9 cellular contexts compared by ENCODE assay signal in genomic region chr12:12358528-12358927, GRCh38. TPM values are rescaled to one million over a fixed set of nuclear protein-coding genes. Genes with fewer than 3 reads are reported as not detected.
DNase-seq lines count a peak whose midpoint lies in the region; ATAC-seq, FAIRE-seq and TF ChIP-seq lines count a peak whose summit lies in the region.
"Had no signal": no experiment of that assay in that cellular context is flagged by ENCODE, and none has a peak within 500 bp of the region (broad histone marks: within the 10 kb centered on the region; RNA-seq: fewer than 3 reads in every experiment).

No MANE protein-coding gene starts in this region.

- H3K4me3 ChIP-seq in SU-DHL-6 (ENCODE audit: insufficient read depth, low read length, poor library complexity, severe bottlenecking) (peak overlapping the region; percentile 63), fibroblast of pulmonary artery (replicated peaks; ENCODE audit: low read depth, low read length) (peak overlapping the region; percentile 86), spleen (peak overlapping the region in 3 of 8 donors; percentile 53 to 75 (median 62)), mesendoderm (ENCODE audit: low read length) (no peak overlapping the region)

- intact Hi-C loops in spleen (cut with DNase I; ENCODE audit: low total_unique reads) = no loop called here

- DNase-seq in GM12891 (ENCODE audit: insufficient read length, low spot score) = no peak
- DNase-seq in fibroblast of pulmonary artery (ENCODE audit: low read depth) = no peak
- DNase-seq in spleen = no peak
- DNase-seq in HCEC 1CT = no peak
- DNase-seq in mesendoderm = no peak
- DNase-seq in SHP77 treated with DMSO at 0.1 percent for 48 hours (lab: John Stamatoyannopoulos, UW) = no peak
- DNase-seq: dermis blood vessel endothelial cell had no signal

- WGBS in spleen, 5 donors = 61 to 81% (median 77%) methylated on average over 4 of the region's 4 CpGs
- WGBS in mesendoderm (ENCODE audit: extremely low coverage, insufficient coverage, low lambda C conversion rate) = no CpG with 5 or more reads among the region's 4 CpGs

- no peak for ATAC-seq in GM21786 (IDR thresholded peaks at IDR 0.05; ENCODE audit: unreplicated experiment)

- no peak overlapping the region for H2BK5ac ChIP-seq in mesendoderm (ENCODE audit: low read length)

- TF ChIP-seq CTCF in SU-DHL-6 (IDR thresholded peaks at IDR 0.05; ENCODE audit: insufficient read depth, low read length, poor library complexity, severe bottlenecking) (no peak), fibroblast of pulmonary artery (IDR thresholded peaks at IDR 0.05; ENCODE audit: low read length, missing control alignments) (no peak), spleen (IDR thresholded peaks at IDR 0.05 in 8 of 11, conservative IDR thresholded peaks at IDR 0.05 in 3 of 11) (no peak)

- peak; percentile 33 for FAIRE-seq in GM12891 (lab: Jason Lieb, UNC)

- H4K5ac ChIP-seq in mesendoderm (ENCODE audit: low read length) = no peak overlapping the region

- H3K9ac ChIP-seq in SU-DHL-6 (ENCODE audit: low read length) (peak overlapping the region; percentile 88), mesendoderm (ENCODE audit: low read length) (no peak overlapping the region)

- H3K27ac ChIP-seq in SU-DHL-6 (ENCODE audit: low read depth, low read length) (peak overlapping the region; percentile 84), spleen (peak overlapping the region in 7 of 8 donors; percentile 95 to 100 (median 99)), mesendoderm (ENCODE audit: low read depth, low read length) (no peak overlapping the region)

- H3K27me3 ChIP-seq in SU-DHL-6 (ENCODE audit: low read length) = no peaks in the 10 kb centered on the region
- no peaks in the 10 kb centered on the region for H3K27me3 ChIP-seq in spleen (replicated peaks in 1 of 7)
- H3K27me3 ChIP-seq in mesendoderm (ENCODE audit: insufficient read depth, low read length, poor library complexity) = no peaks in the 10 kb centered on the region

- peaks cover 10% of the 10 kb centered on the region for H3K79me2 ChIP-seq in SU-DHL-6 (ENCODE audit: insufficient read depth, low read length)
- no peaks in the 10 kb centered on the region for H3K79me2 ChIP-seq in mesendoderm (ENCODE audit: control insufficient read depth, insufficient read depth, low read length)

- no peaks in the 10 kb centered on the region for H3K9me3 ChIP-seq in SU-DHL-6 (ENCODE audit: insufficient read depth, low read length)
- H3K9me3 ChIP-seq in spleen = no peaks in the 10 kb centered on the region

- H3K9me2 ChIP-seq in SU-DHL-6 (replicated peaks; ENCODE audit: insufficient read depth, low read length) = no peaks in the 10 kb centered on the region

- no peak overlapping the region for H4K8ac ChIP-seq in mesendoderm (ENCODE audit: low read depth, low read length)

- peaks cover 13% of the 10 kb centered on the region for H3F3A ChIP-seq in SU-DHL-6 (ENCODE audit: insufficient read depth)

- no peaks in the 10 kb centered on the region for H3K79me1 ChIP-seq in mesendoderm (ENCODE audit: low read length)

- H2BK120ac ChIP-seq in mesendoderm (ENCODE audit: low read depth, low read length) = no peak overlapping the region

- H3K36me3 ChIP-seq in SU-DHL-6 (ENCODE audit: low read length) (no peaks in the 10 kb centered on the region), spleen (peaks cover 0 to 24% (median 5%) of the 10 kb centered on the region in 6 donors), mesendoderm (ENCODE audit: control insufficient read depth, insufficient read depth, low read length) (no peaks in the 10 kb centered on the region)

- H3K23ac ChIP-seq in mesendoderm (ENCODE audit: low read length) = no peak overlapping the region

- peak overlapping the region; percentile 99 for H3K4me2 ChIP-seq in SU-DHL-6 (ENCODE audit: low read depth, low read length, poor library complexity, severe bottlenecking)
- no peak overlapping the region for H3K4me2 ChIP-seq in mesendoderm (ENCODE audit: low read length)

- H3K56ac ChIP-seq in mesendoderm (ENCODE audit: low read length) = no peak overlapping the region

- H3K18ac ChIP-seq in mesendoderm (ENCODE audit: low read length) = no peak overlapping the region

- H4K20me1 ChIP-seq in SU-DHL-6 (ENCODE audit: low read depth, low read length) = no peaks in the 10 kb centered on the region

- peak overlapping the region; percentile 68 for H2AFZ ChIP-seq in SU-DHL-6 (ENCODE audit: low read depth, low read length, severe bottlenecking)

- TF ChIP-seq POLR2A in GM12891 (IDR thresholded peaks at IDR 0.05; ENCODE audit: low read depth, low read length) = no peak; the same call in 1 of the 2 replicates
- no peak for TF ChIP-seq POLR2A in spleen (IDR thresholded peaks at IDR 0.05)

- H2BK15ac ChIP-seq in mesendoderm (replicated peaks; ENCODE audit: low read depth) = no peak overlapping the region

- no peak overlapping the region for H3K4ac ChIP-seq in mesendoderm (ENCODE audit: low read depth, low read length)

- H3K4me1 ChIP-seq in spleen (peaks cover 10 to 61% (median 27%) of the 10 kb centered on the region in 6 donors), mesendoderm (ENCODE audit: control insufficient read depth, low read depth, low read length) (peaks cover 2% of the 10 kb centered on the region)

- no peak overlapping the region for H2AK5ac ChIP-seq in mesendoderm (ENCODE audit: low read length)

TF ChIP-seq in GM12891, 5 proteins besides CTCF, POLR2A, EP300 and RAD21:
- TF ChIP-seq POLR2AphosphoS5 (IDR thresholded peaks at IDR 0.05; ENCODE audit: low read depth, low read length) (no peak), SPI1 (IDR thresholded peaks at IDR 0.05; ENCODE audit: low read depth, low read length) (no peak), POU2F2 (IDR thresholded peaks at IDR 0.05; ENCODE audit: low read depth, low read length) (no peak), TAF1 (IDR thresholded peaks at IDR 0.05; ENCODE audit: low read depth, low read length) (no peak), PAX5 (IDR thresholded peaks at IDR 0.05; ENCODE audit: insufficient read depth, low read length, severe bottlenecking) (no peak)
TF ChIP-seq in GM12891: peak in this region for 0.

RNA-seq across cellular contexts. Expression of gene BORCS5, which starts 1.6 kb away (rescaled TPM):
- polyA plus RNA-seq in GM12891 (2012; ENCODE audit: low read depth, missing spikeins) = 11.6 TPM
- total RNA-seq in spleen = 10 to 100 TPM; 14.0 to 25.9 (median 18.6) TPM
- 1 to 10 TPM; 3.3 to 5.4 (median 3.6) TPM for polyA plus RNA-seq in spleen
- polyA plus RNA-seq in mesendoderm (2013, experiment 1 of 2) = 6.3 TPM
- polyA plus RNA-seq in mesendoderm (2013, experiment 2 of 2) = 6.2 TPM

RNA-seq across cellular contexts. Expression of gene MANSC1, which starts 8.5 kb away (rescaled TPM):
- polyA plus RNA-seq in GM12891 (2012; ENCODE audit: low read depth, missing spikeins) = 0.27 TPM
- total RNA-seq in spleen = 10 to 100 TPM in 6 of 7 donors, 1 to 10 TPM in 1; 9.6 to 25.7 (median 17.9) TPM
- polyA plus RNA-seq in spleen = 1 to 10 TPM; 1.8 to 5.9 (median 2.6) TPM
- 3.1 TPM for polyA plus RNA-seq in mesendoderm (2013, experiment 1 of 2)
- 3.5 TPM for polyA plus RNA-seq in mesendoderm (2013, experiment 2 of 2)
